In the genomic region with DNA sequence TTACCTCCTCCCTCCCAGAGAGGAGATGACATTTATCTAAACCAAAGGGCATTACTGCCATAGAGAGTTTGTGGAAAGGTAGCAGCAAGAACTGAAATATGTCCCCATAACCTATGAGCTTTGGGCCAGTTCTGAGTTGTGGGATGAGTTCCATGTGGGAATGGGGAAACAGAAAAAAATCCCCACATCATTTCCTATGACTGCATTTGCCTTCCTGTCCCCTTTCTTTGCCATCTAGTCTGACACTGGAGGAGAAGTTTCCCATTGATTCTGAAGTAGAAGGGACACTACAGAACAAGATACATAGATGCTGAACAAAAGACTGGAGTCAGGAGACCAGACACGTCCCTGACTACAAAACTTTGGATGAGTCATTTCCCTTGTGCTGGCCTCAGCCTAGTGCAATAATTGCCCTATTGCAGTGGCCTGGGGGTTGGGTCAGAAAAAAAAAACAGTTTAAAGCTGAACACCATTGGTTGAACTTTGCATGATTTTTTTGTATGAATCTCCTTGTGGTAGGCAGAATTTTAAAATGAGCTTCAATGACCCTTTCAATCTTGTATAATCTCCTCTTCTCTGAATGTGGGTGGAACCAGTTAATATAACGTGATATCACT, we compare ENCODE assay signal across 13 cellular contexts. TPM values are rescaled to one million over a fixed set of nuclear protein-coding genes. Genes with fewer than 3 reads are reported as not detected.
DNase-seq lines count a peak whose midpoint lies in the region; ATAC-seq, FAIRE-seq and TF ChIP-seq lines count a peak whose summit lies in the region.
"Had no signal": no experiment of that assay in that cellular context is flagged by ENCODE, and none has a peak within 500 bp of the region (broad histone marks: within the 10 kb centered on the region; RNA-seq: fewer than 3 reads in every experiment).

No MANE protein-coding gene starts in this region.

- TF ChIP-seq POLR2A in IMR-90 (IDR thresholded peaks at IDR 0.05; ENCODE audit: low read depth, low read length): 0 out of 2 replicates have a peak, but pooled peaks have one; percentile 55
- TF ChIP-seq POLR2A in HepG2 (IDR thresholded peaks at IDR 0.05; ENCODE audit: insufficient read depth in 1 of 2, low read depth in 2 of 2, low read length in 2 of 2): no peak

- no CpG with 5 or more reads among the region's 2 CpGs for WGBS in IMR-90 (ENCODE audit: extremely low coverage in 2 of 2, insufficient read length in 1 of 2), 2 experiments
- WGBS in HepG2 (ENCODE audit: low lambda C conversion rate): 0% methylated on average over 2 of the region's 2 CpGs
- no CpG with 5 or more reads among the region's 2 CpGs for WGBS in H9 (ENCODE audit: extremely low coverage, insufficient read length, low lambda C conversion rate)

- TF ChIP-seq RAD21 in IMR-90 (IDR thresholded peaks at IDR 0.05; ENCODE audit: low read length) (0 out of 2 replicates have a peak, but pooled peaks have one; percentile 3), HepG2 (CRISPR knock-in tag; IDR thresholded peaks at IDR 0.05) (no peak)

- H3K4me2 ChIP-seq in IMR-90 (ENCODE audit: low read depth, low read length) (no peak overlapping the region; the same call in 1 of the 2 replicates), astrocyte (ENCODE audit: low read length) (peak overlapping the region; percentile 33), HepG2 (ENCODE audit: low read depth, low read length) (no peak overlapping the region), H9 (ENCODE audit: insufficient read depth, insufficient read length, low read length) (no peak overlapping the region)

- H3K9ac ChIP-seq in IMR-90 (ENCODE audit: low read depth, low read length): no peak overlapping the region
- H3K9ac ChIP-seq in astrocyte (ENCODE audit: low read length): peak overlapping the region; percentile 53
- no peak overlapping the region for H3K9ac ChIP-seq in HepG2 (ENCODE audit: insufficient read depth, low read depth, low read length)
- H3K9ac ChIP-seq in H9 (ENCODE audit: extremely low read depth, insufficient read length, low read length): no peak overlapping the region

- H3K9me3 ChIP-seq in IMR-90 (ENCODE audit: control insufficient read depth, insufficient read depth, low read length) (no peaks in the 10 kb centered on the region), astrocyte (ENCODE audit: insufficient read depth, low read depth, low read length) (no peaks in the 10 kb centered on the region), HepG2 (ENCODE audit: low read length) (no peaks in the 10 kb centered on the region), H9 (ENCODE audit: control insufficient read depth, low read depth, low read length) (no peaks in the 10 kb centered on the region)
- H3K9me3 ChIP-seq: sigmoid colon had no signal

- no peaks in the 10 kb centered on the region for H3K79me2 ChIP-seq in astrocyte (ENCODE audit: insufficient read depth, low read length)
- H3K79me2 ChIP-seq in HepG2 (ENCODE audit: insufficient read depth, low read length): no peaks in the 10 kb centered on the region
- no peaks in the 10 kb centered on the region for H3K79me2 ChIP-seq in H9 (ENCODE audit: insufficient read depth, low read length)

- ATAC-seq in IMR-90 (ENCODE audit: low read depth) (peak; percentile 55), HepG2 (peak; percentile 57; the same call in 1 of the 3 replicates)

- H3K27me3 Mint-ChIP-seq in astrocyte (ENCODE audit: low read depth, unreplicated experiment): peaks cover 4% of the 10 kb centered on the region
- H3K27me3 Mint-ChIP-seq in H9 (ENCODE audit: low read depth): peaks cover 9% of the 10 kb centered on the region

- peak; percentile 28 for DNase-seq in BJ (ENCODE audit: low read depth)
- DNase-seq in IMR-90: peak; percentile 86
- peak; percentile 64 for DNase-seq in astrocyte (ENCODE audit: low read depth)
- peak; percentile 34 for DNase-seq in HepG2 (ENCODE audit: low spot score)
- DNase-seq in NCI-H1105 treated with DMSO at 0.1 percent for 48 hours (lab: John Stamatoyannopoulos, UW): no peak
- DNase-seq in GM19239 (ENCODE audit: insufficient read length, low spot score): no peak
- DNase-seq in stimulated activated CD4-positive, alpha-beta T cell treated with anti-CD3 and anti-CD28 coated beads, Interleukin-4, amount 100 ng/mL, for 1 hour: no peak
- no peak for DNase-seq in H9
- DNase-seq: activated T-cell treated with anti-CD3 and anti-CD28 coated beads for 4 hours; effector CD4-positive, alpha-beta T cell; NCI-H187 treated with DMSO at 0.1 percent for 48 hours; sigmoid colon; stimulated activated naive CD4-positive, alpha-beta T cell had no signal

- H2AFZ ChIP-seq in IMR-90 (replicated peaks; ENCODE audit: low read length, poor library complexity) (no peak overlapping the region), astrocyte (ENCODE audit: low read depth, low read length) (peak overlapping the region; percentile 34), HepG2 (ENCODE audit: low read length) (no peak overlapping the region), H9 (ENCODE audit: low read length) (no peak overlapping the region)

- TF ChIP-seq CTCF in BJ (IDR thresholded peaks at IDR 0.05; ENCODE audit: insufficient read depth, low read depth, low read length) (no peak), IMR-90 (conservative IDR thresholded peaks at IDR 0.05; ENCODE audit: low read depth, low read length) (no peak), astrocyte (IDR thresholded peaks at IDR 0.05; ENCODE audit: insufficient read depth, low read depth, low read length) (no peak), HepG2 (CRISPR knock-in tag; IDR thresholded peaks at IDR 0.05) (no peak), H9 (conservative IDR thresholded peaks at IDR 0.05) (no peak)

- peak overlapping the region; percentile 99 for H2BK20ac ChIP-seq in IMR-90 (ENCODE audit: low read depth, low read length)
- no peak overlapping the region for H2BK20ac ChIP-seq in H9 (ENCODE audit: low read depth, low read length, poor library complexity, severe bottlenecking)

- H4K8ac ChIP-seq in IMR-90 (ENCODE audit: low read depth in 2 of 2, low read length in 2 of 2) (peak overlapping the region; percentile 61 to 95), H9 (replicated peaks; ENCODE audit: insufficient read length, low read depth, low read length) (no peak overlapping the region)

- H3K27ac ChIP-seq in IMR-90 (ENCODE audit: insufficient read depth, low read length) (peak overlapping the region; percentile 77), astrocyte (ENCODE audit: low read depth, low read length) (peak overlapping the region; percentile 82), HepG2 (ENCODE audit: extremely low read length, insufficient read depth, low read length) (no peak overlapping the region), H9 (ENCODE audit: insufficient read length, low read depth, low read length) (no peak overlapping the region)
- H3K27ac ChIP-seq: sigmoid colon had no signal

- intact Hi-C loops in IMR-90 (cut with micrococcal nuclease): no loop called here
- intact Hi-C loops in HepG2 (cut with micrococcal nuclease; ENCODE audit: unreplicated experiment): no loop called here

- H3K79me1 ChIP-seq in IMR-90 (ENCODE audit: low read depth in 1 of 2, low read length in 2 of 2) (no peaks in the 10 kb centered on the region), H9 (ENCODE audit: insufficient read depth, low read depth, low read length, poor library complexity, severe bottlenecking) (no peaks in the 10 kb centered on the region)

- no peak overlapping the region for H3K4me3 ChIP-seq in BJ (ENCODE audit: low read depth, low read length)
- H3K4me3 ChIP-seq in IMR-90 (ENCODE audit: insufficient read depth, low read depth, low read length): no peak overlapping the region
- H3K4me3 ChIP-seq in astrocyte (ENCODE audit: insufficient read depth, low read depth, low read length): peak overlapping the region; percentile 3
- H3K4me3 ChIP-seq in HepG2 (replicated peaks in 1 of 3; ENCODE audit: insufficient read depth in 1 of 3, low read depth in 2 of 3, low read length in 3 of 3): no peak overlapping the region
- H3K4me3 ChIP-seq: sigmoid colon had no signal

- peak overlapping the region; percentile 95 for H3K14ac ChIP-seq in IMR-90 (replicated peaks; ENCODE audit: low read depth, low read length)
- H3K14ac ChIP-seq in H9 (ENCODE audit: insufficient read depth, low read length): no peak overlapping the region

- dilution Hi-C loops in IMR-90 (cut with HindIII; ENCODE audit: low sequenced_read_pairs, unreplicated experiment): no loop called here

- H2AK5ac ChIP-seq in IMR-90 (ENCODE audit: low read depth, low read length) (peak overlapping the region; percentile 46), H9 (ENCODE audit: insufficient read length, low read length) (no peak overlapping the region)

- H3K36me3 Mint-ChIP-seq in astrocyte (ENCODE audit: low read depth, unreplicated experiment): no peaks in the 10 kb centered on the region
- no peaks in the 10 kb centered on the region for H3K36me3 Mint-ChIP-seq in H9 (ENCODE audit: insufficient read depth in 1 of 3, low read depth in 3 of 3)

- no peak for TF ChIP-seq EP300 in HepG2 (IDR thresholded peaks at IDR 0.05; ENCODE audit: low read depth in 2 of 2, low read length in 2 of 2)
- TF ChIP-seq EP300 in HepG2 (CRISPR knock-in tag; IDR thresholded peaks at IDR 0.05; ENCODE audit: borderline replicate concordance): no peak

- H3K23me2 ChIP-seq in H9 (ENCODE audit: insufficient read length, low read depth, low read length, poor library complexity, severe bottlenecking): no peaks in the 10 kb centered on the region

- H3K27ac Mint-ChIP-seq in astrocyte (ENCODE audit: unreplicated experiment) (peak overlapping the region; percentile 90), H9 (no peak overlapping the region)

- POLR2A ChIA-PET in BJ (lab: Charles Lee): no interaction called here
- POLR2A ChIA-PET in IMR-90 (lab: Charles Lee; ENCODE audit: unreplicated experiment): no interaction called here
- POLR2A ChIA-PET in HepG2 (lab: Yijun Ruan, JAX): interaction anchor here (1.2 to 1.3 kb wide), 2 partner anchors 11 to 22 kb away, joined by 3 to 4 read pairs; partner anchors contain the start of gene BEX3

- H4K20me1 ChIP-seq in IMR-90 (ENCODE audit: insufficient read depth, low read length) (no peaks in the 10 kb centered on the region), astrocyte (ENCODE audit: insufficient read depth, low read length) (no peaks in the 10 kb centered on the region), HepG2 (ENCODE audit: insufficient read depth, low read length) (no peaks in the 10 kb centered on the region), H9 (ENCODE audit: control insufficient read depth, insufficient read depth, insufficient read length) (no peaks in the 10 kb centered on the region)

- no peak overlapping the region for H3T11ph ChIP-seq in H9 (ENCODE audit: low read length)

- in situ Hi-C loops in IMR-90 (cut with MboI; ENCODE audit: low sequenced_read_pairs): no loop called here
- in situ Hi-C loops in HepG2 (cut with HindIII; ENCODE audit: extremely low pct_ligation_motif_present, low pct_unique_long_range_greater_than_20kb): no loop called here

- no peaks in the 10 kb centered on the region for H3K9me3 Mint-ChIP-seq in astrocyte (ENCODE audit: unreplicated experiment)
- peaks cover 0 to 54% of the 10 kb centered on the region in 2 experiments; a peak in 3 of 5 replicates for H3K9me3 Mint-ChIP-seq in H9

- H3K18ac ChIP-seq in IMR-90 (ENCODE audit: low read depth, low read length): peak overlapping the region; percentile 95
- H3K18ac ChIP-seq in H9 (ENCODE audit: insufficient read length, low read depth, low read length): no peak overlapping the region

- H2BK12ac ChIP-seq in H9 (ENCODE audit: insufficient read length, low read depth, low read length): no peak overlapping the region

- H2AK9ac ChIP-seq in IMR-90 (replicated peaks; ENCODE audit: low read depth, low read length, poor library complexity): no peak overlapping the region

- H3K36me3 ChIP-seq in BJ (ENCODE audit: control insufficient read depth, insufficient read depth, low read length) (no peaks in the 10 kb centered on the region), IMR-90 (ENCODE audit: control insufficient read depth, insufficient read depth, low read length) (no peaks in the 10 kb centered on the region), astrocyte (ENCODE audit: insufficient read depth, low read length) (no peaks in the 10 kb centered on the region), HepG2 (replicated peaks in 1 of 2; ENCODE audit: control insufficient read depth in 1 of 2, insufficient read depth in 2 of 2, low read length in 2 of 2) (no peaks in the 10 kb centered on the region)
- H3K36me3 ChIP-seq: sigmoid colon had no signal

- peaks cover 6% of the 10 kb centered on the region; the same call in 1 of the 2 replicates for H3K9me1 ChIP-seq in IMR-90 (ENCODE audit: insufficient read depth, low read length)

- H2BK5ac ChIP-seq in IMR-90 (ENCODE audit: low read depth, low read length, poor library complexity, severe bottlenecking): peak overlapping the region; percentile 99
- H2BK5ac ChIP-seq in H9 (ENCODE audit: insufficient read length, low read length): no peak overlapping the region

- peak overlapping the region; percentile 94 for H4K91ac ChIP-seq in IMR-90 (ENCODE audit: insufficient read depth, low read depth, low read length)
- H4K91ac ChIP-seq in H9 (ENCODE audit: insufficient read length, low read depth, low read length): no peak overlapping the region

- peak overlapping the region; percentile 62 for H2BK15ac ChIP-seq in IMR-90 (ENCODE audit: low read depth, low read length)
- H2BK15ac ChIP-seq in H9 (ENCODE audit: low read depth, low read length): no peak overlapping the region

- peak overlapping the region; percentile 70; the same call in 1 of the 2 replicates for H3K56ac ChIP-seq in IMR-90 (ENCODE audit: extremely low read depth, insufficient read depth, low read length)
- no peak overlapping the region for H3K56ac ChIP-seq in H9 (ENCODE audit: insufficient read length, low read depth, low read length)

- H3K4ac ChIP-seq in IMR-90 (ENCODE audit: low read depth, low read length): peak overlapping the region; percentile 98
- no peak overlapping the region for H3K4ac ChIP-seq in H9 (ENCODE audit: low read depth, low read length)

- H4K5ac ChIP-seq in IMR-90 (ENCODE audit: low read depth, low read length) (peak overlapping the region; percentile 87; the same call in 1 of the 2 replicates), H9 (ENCODE audit: insufficient read length, low read depth, low read length) (no peak overlapping the region)

- BruUV-seq in IMR-90 (replicated peaks; lab: Mats Ljungman, UMichigan): no TSS peak
- no TSS peak for BruUV-seq in HepG2 (replicated peaks; lab: Mats Ljungman, UMichigan)

- H3K4me1 Mint-ChIP-seq in astrocyte (ENCODE audit: low read depth, unreplicated experiment) (peaks cover 14% of the 10 kb centered on the region), H9 (no peaks in the 10 kb centered on the region)

- H3K4me3 Mint-ChIP-seq in astrocyte (ENCODE audit: unreplicated experiment) (no peak overlapping the region), H9 (no peak overlapping the region)

- peaks cover 18% of the 10 kb centered on the region for H3K4me1 ChIP-seq in IMR-90 (ENCODE audit: control insufficient read depth, insufficient read depth, low read length)
- peaks cover 5% of the 10 kb centered on the region for H3K4me1 ChIP-seq in astrocyte (ENCODE audit: insufficient read depth, low read length)
- H3K4me1 ChIP-seq in HepG2 (ENCODE audit: insufficient read depth, low read length): 0 out of 2 replicates have a peak, but pooled peaks cover 9% of the 10 kb centered on the region
- H3K4me1 ChIP-seq in H9 (ENCODE audit: insufficient read depth, low read length): no peaks in the 10 kb centered on the region
- H3K4me1 ChIP-seq: sigmoid colon had no signal

- CTCF ChIA-PET in BJ (lab: Yijun Ruan, JAX) (no interaction called here), IMR-90 (lab: Yijun Ruan, JAX) (interaction anchor here (0.6 kb wide), 1 partner anchor 77 kb away, joined by 8 read pairs; no protein-coding TSS in a partner anchor), HepG2 (lab: Yijun Ruan, JAX; ENCODE audit: low intra/inter-chr PET ratio, low total read pairs) (no interaction called here)

- FAIRE-seq in astrocyte (lab: Jason Lieb, UNC): no peak
- no peak for FAIRE-seq in HepG2 (lab: Jason Lieb, UNC)
- FAIRE-seq in GM19239 (lab: Jason Lieb, UNC): no peak

- H3K23ac ChIP-seq in IMR-90 (ENCODE audit: low read depth, low read length) (peak overlapping the region; percentile 97), H9 (ENCODE audit: insufficient read length, low read depth, low read length) (no peak overlapping the region)

- H2BK120ac ChIP-seq in IMR-90 (ENCODE audit: low read depth, low read length): peak overlapping the region; percentile 98
- no peak overlapping the region for H2BK120ac ChIP-seq in H9 (ENCODE audit: low read depth, low read length, poor library complexity, severe bottlenecking)

- no peaks in the 10 kb centered on the region for H3K27me3 ChIP-seq in BJ (ENCODE audit: control insufficient read depth, insufficient read depth, low read length)
- H3K27me3 ChIP-seq in IMR-90 (ENCODE audit: control insufficient read depth, insufficient read depth, low read length): no peaks in the 10 kb centered on the region; the same call in 1 of the 2 replicates
- no peaks in the 10 kb centered on the region for H3K27me3 ChIP-seq in astrocyte (ENCODE audit: insufficient read depth, low read length)
- H3K27me3 ChIP-seq in HepG2 (ENCODE audit: control insufficient read depth in 1 of 2, insufficient read depth in 2 of 2, low read length in 2 of 2): no peaks in the 10 kb centered on the region
- H3K27me3 ChIP-seq in H9 (ENCODE audit: insufficient read depth, low read length): no peaks in the 10 kb centered on the region
- H3K27me3 ChIP-seq: sigmoid colon had no signal

RNA-seq across cellular contexts. Expression of gene BEX3, which starts 22.1 kb away (rescaled TPM):
- polyA plus RNA-seq in BJ (2011; rRNA removed) (107 and 267 TPM in 2 replicates), IMR-90 (2012; rRNA removed) (408 and 409 TPM in 2 replicates), HepG2 (2011; rRNA removed) (38.5 and 50.9 TPM in 2 replicates)
- polyA minus RNA-seq in BJ (2011; rRNA and poly(A)+ RNA removed): 37.0 and 43.8 TPM in 2 replicates
- total RNA-seq in IMR-90 (2012; rRNA removed) (114 and 332 TPM in 2 replicates), astrocyte (221 and 241 TPM in 2 replicates), HepG2 (2016; rRNA removed; fragmentation: Illumina TruSeq; extraction: Trizol) (55.8 and 63.4 TPM in 2 replicates), H9 (2021) (305 and 321 TPM in 2 replicates)
- 256 and 272 TPM in 2 replicates for polyA plus RNA-seq in IMR-90 (2012; cell fraction: cytosol; rRNA removed)
- 51.3 and 191 TPM in 2 replicates for polyA plus RNA-seq in IMR-90 (2012; cell fraction: nucleus; rRNA removed; ENCODE audit: low replicate concordance)
- total RNA-seq in HepG2 (2016; cell fraction: cytosol; rRNA removed; fragmentation: Illumina TruSeq; extraction: Trizol; ENCODE audit: low read depth): 16.7 and 19.3 TPM in 2 replicates
- total RNA-seq in HepG2 (2016; cell fraction: insoluble cytoplasmic fraction; rRNA removed; fragmentation: Illumina TruSeq; extraction: Trizol): 54.0 and 66.4 TPM in 2 replicates
- 28.1 and 33.1 TPM in 2 replicates for total RNA-seq in HepG2 (2016; cell fraction: membrane; rRNA removed; fragmentation: Illumina TruSeq; extraction: Trizol)
- total RNA-seq in HepG2 (2016; cell fraction: nucleus; rRNA removed; fragmentation: Illumina TruSeq; extraction: Trizol): 26.0 and 27.5 TPM in 2 replicates
- polyA plus RNA-seq in HepG2 (2011; cell fraction: cytosol; rRNA removed): 28.0 and 34.0 TPM in 2 replicates
- polyA plus RNA-seq in HepG2 (2011; cell fraction: nucleus; rRNA removed): 11.7 and 19.8 TPM in 2 replicates
- polyA plus RNA-seq in HepG2 (2012): 55.0 and 81.6 TPM in 2 replicates
- polyA plus RNA-seq in HepG2 (2016; cell fraction: cytosol; fragmentation: Illumina TruSeq; extraction: Trizol; ENCODE audit: low read depth): 21.1 and 28.5 TPM in 2 replicates
- 77.0 and 78.6 TPM in 2 replicates for polyA plus RNA-seq in HepG2 (2016; cell fraction: insoluble cytoplasmic fraction; fragmentation: Illumina TruSeq; extraction: Trizol; ENCODE audit: low read depth)
- polyA plus RNA-seq in HepG2 (2016; cell fraction: membrane; fragmentation: Illumina TruSeq; extraction: Trizol; ENCODE audit: low read depth): 31.6 and 36.2 TPM in 2 replicates
- polyA plus RNA-seq in HepG2 (2016; cell fraction: nucleus; fragmentation: Illumina TruSeq; extraction: Trizol; ENCODE audit: insufficient read depth, low read depth): 45.3 and 46.1 TPM in 2 replicates
- polyA minus RNA-seq in HepG2 (2011; rRNA and poly(A)+ RNA removed; ENCODE audit: low replicate concordance): 8.9 and 13.0 TPM in 2 replicates
- polyA minus RNA-seq in HepG2 (2011; cell fraction: cytosol; rRNA and poly(A)+ RNA removed): 8.9 and 9.7 TPM in 2 replicates
- polyA minus RNA-seq in HepG2 (2011; cell fraction: nucleus; rRNA and poly(A)+ RNA removed): 6.6 and 8.2 TPM in 2 replicates

RNA-seq across cellular contexts. Expression of gene TCEAL9, which starts 42.1 kb away (rescaled TPM):
- polyA plus RNA-seq in BJ (2011; rRNA removed) (15.7 and 53.5 TPM in 2 replicates), IMR-90 (2012; rRNA removed) (88.8 and 111 TPM in 2 replicates), HepG2 (2011; rRNA removed) (9.3 and 15.8 TPM in 2 replicates)
- 4.2 and 6.6 TPM in 2 replicates for polyA minus RNA-seq in BJ (2011; rRNA and poly(A)+ RNA removed)
- total RNA-seq in IMR-90 (2012; rRNA removed) (20.3 and 94.4 TPM in 2 replicates), astrocyte (69.0 and 70.5 TPM in 2 replicates), HepG2 (2016; rRNA removed; fragmentation: Illumina TruSeq; extraction: Trizol) (45.8 and 65.4 TPM in 2 replicates), H9 (2021) (24.2 and 30.5 TPM in 2 replicates)
- polyA plus RNA-seq in IMR-90 (2012; cell fraction: cytosol; rRNA removed): 7.4 and 10.4 TPM in 2 replicates
- 13.1 and 58.1 TPM in 2 replicates for polyA plus RNA-seq in IMR-90 (2012; cell fraction: nucleus; rRNA removed; ENCODE audit: low replicate concordance)
- 6.0 and 7.6 TPM in 2 replicates for total RNA-seq in HepG2 (2016; cell fraction: cytosol; rRNA removed; fragmentation: Illumina TruSeq; extraction: Trizol; ENCODE audit: low read depth)
- total RNA-seq in HepG2 (2016; cell fraction: insoluble cytoplasmic fraction; rRNA removed; fragmentation: Illumina TruSeq; extraction: Trizol): 47.4 and 69.9 TPM in 2 replicates
- total RNA-seq in HepG2 (2016; cell fraction: membrane; rRNA removed; fragmentation: Illumina TruSeq; extraction: Trizol): 9.1 and 10.8 TPM in 2 replicates
- total RNA-seq in HepG2 (2016; cell fraction: nucleus; rRNA removed; fragmentation: Illumina TruSeq; extraction: Trizol): 18.0 and 18.6 TPM in 2 replicates
- polyA plus RNA-seq in HepG2 (2011; cell fraction: cytosol; rRNA removed): 4.1 and 8.0 TPM in 2 replicates
- polyA plus RNA-seq in HepG2 (2011; cell fraction: nucleus; rRNA removed): 2.8 and 3.9 TPM in 2 replicates
- 22.7 and 32.6 TPM in 2 replicates for polyA plus RNA-seq in HepG2 (2012)
- polyA plus RNA-seq in HepG2 (2016; cell fraction: cytosol; fragmentation: Illumina TruSeq; extraction: Trizol; ENCODE audit: low read depth): 4.3 and 4.7 TPM in 2 replicates
- 90.4 and 96.9 TPM in 2 replicates for polyA plus RNA-seq in HepG2 (2016; cell fraction: insoluble cytoplasmic fraction; fragmentation: Illumina TruSeq; extraction: Trizol; ENCODE audit: low read depth)
- 6.5 and 6.6 TPM in 2 replicates for polyA plus RNA-seq in HepG2 (2016; cell fraction: membrane; fragmentation: Illumina TruSeq; extraction: Trizol; ENCODE audit: low read depth)
- 35.3 and 41.8 TPM in 2 replicates for polyA plus RNA-seq in HepG2 (2016; cell fraction: nucleus; fragmentation: Illumina TruSeq; extraction: Trizol; ENCODE audit: insufficient read depth, low read depth)
- polyA minus RNA-seq in HepG2 (2011; rRNA and poly(A)+ RNA removed; ENCODE audit: low replicate concordance): 0.34 and 1.5 TPM in 2 replicates
- 3.2 and 5.0 TPM in 2 replicates for polyA minus RNA-seq in HepG2 (2011; cell fraction: cytosol; rRNA and poly(A)+ RNA removed)
- 3.6 and 4.4 TPM in 2 replicates for polyA minus RNA-seq in HepG2 (2011; cell fraction: nucleus; rRNA and poly(A)+ RNA removed)

Comparison
In these comparisons a context has a peak if more than half of its experiments do, and no peak if none do; other contexts are left out.
1. DNase-seq: peak in BJ (single experiment), IMR-90 (single experiment), astrocyte (single experiment) and HepG2 (single experiment); none in NCI-H1105 treated with DMSO at 0.1 percent for 48 hours (single experiment), GM19239 (single experiment), stimulated activated CD4-positive, alpha-beta T cell treated with anti-CD3 and anti-CD28 coated beads, Interleukin-4, amount 100 ng/mL, for 1 hour (single experiment) and H9 (single experiment).
2. H3K27ac ChIP-seq: peak in IMR-90 (single experiment) and astrocyte (single experiment); none in HepG2 (single experiment) and H9 (single experiment).